ENCODE assay signal across 8 cellular contexts in genomic region chr1:23555949-23556640, GRCh38. TPM values are rescaled to one million over a fixed set of nuclear protein-coding genes. Genes with fewer than 3 reads are reported as not detected.
DNase-seq lines count a peak whose midpoint lies in the region; ATAC-seq and TF ChIP-seq lines count a peak whose summit lies in the region.

No MANE protein-coding gene starts in this region.

- no peak for ATAC-seq in activated CD8-positive, alpha-beta memory T cell treated with anti-CD3 and anti-CD28 coated beads, Interleukin-2, amount 10 ng/mL, durations not matched to agents 7 days and 5 days
- ATAC-seq in T-cell (replicated peaks in 1 of 4) (no peak), foreskin keratinocyte (peak; percentile 8), HG02588 (IDR thresholded peaks at IDR 0.05; ENCODE audit: unreplicated experiment) (no peak), GM18511 (IDR thresholded peaks at IDR 0.05; ENCODE audit: unreplicated experiment) (no peak)

- peaks cover 51% of the 10 kb centered on the region for H3K4me1 Mint-ChIP-seq in activated CD8-positive, alpha-beta memory T cell treated with anti-CD3 and anti-CD28 coated beads, Interleukin-2, amount 10 ng/mL, durations not matched to agents 7 days and 5 days
- H3K4me1 Mint-ChIP-seq in T-cell = peaks cover 60 to 65% (median 63%) of the 10 kb centered on the region in 3 donors

- no peak for TF ChIP-seq CTCF in foreskin keratinocyte (conservative IDR thresholded peaks at IDR 0.05)

- H3K27ac ChIP-seq in foreskin keratinocyte = peak overlapping the region; percentile 66

- peak overlapping the region; percentile 77 for H3K4me3 Mint-ChIP-seq in activated CD8-positive, alpha-beta memory T cell treated with anti-CD3 and anti-CD28 coated beads, Interleukin-2, amount 10 ng/mL, durations not matched to agents 7 days and 5 days
- H3K4me3 Mint-ChIP-seq in T-cell = peak overlapping the region; percentile 85 to 96 (median 95)

- H3K27me3 Mint-ChIP-seq in activated CD8-positive, alpha-beta memory T cell treated with anti-CD3 and anti-CD28 coated beads, Interleukin-2, amount 10 ng/mL, durations not matched to agents 7 days and 5 days = peaks cover 29% of the 10 kb centered on the region
- no peaks in the 10 kb centered on the region for H3K27me3 Mint-ChIP-seq in T-cell

- no peaks in the 10 kb centered on the region for H3K27me3 ChIP-seq in foreskin keratinocyte

- POLR2A ChIA-PET in T-cell (lab: Charles Lee) = interaction anchor here in 1 of 2 donors (0.6 to 1.6 kb wide), 4 partner anchors 8 to 65 kb away, joined by 3 to 6 read pairs (median 3); no protein-coding TSS in a partner anchor

- CTCF ChIA-PET in activated CD8-positive, alpha-beta memory T cell treated with anti-CD3 and anti-CD28 coated beads, Interleukin-2, amount 10 ng/mL, durations not matched to agents 7 days and 5 days (lab: Charles Lee) = interaction anchor here (0.6 to 23.4 kb wide), 12 partner anchors 8 to 78 kb away, joined by 4 to 753 read pairs (median 14); partner anchors contain the start of gene E2F2
- CTCF ChIA-PET in T-cell (lab: Charles Lee) = interaction anchor here (0.6 to 3.5 kb wide), 8 partner anchors 11 to 81 kb away, joined by 3 to 31 read pairs (median 7); partner anchors contain the start of gene ASAP3 (in 1 of the 2)

- no peak overlapping the region for H3K27ac Mint-ChIP-seq in activated CD8-positive, alpha-beta memory T cell treated with anti-CD3 and anti-CD28 coated beads, Interleukin-2, amount 10 ng/mL, durations not matched to agents 7 days and 5 days
- H3K27ac Mint-ChIP-seq in T-cell = peak overlapping the region; percentile 87 to 89

- DNase-seq in activated CD8-positive, alpha-beta memory T cell treated with anti-CD3 and anti-CD28 coated beads, Interleukin-2, amount 10 ng/mL, durations not matched to agents 7 days and 5 days = no peak
- no peak for DNase-seq in activated CD8-positive, alpha-beta memory T cell treated with anti-CD3 and anti-CD28 coated beads, Interleukin-2, amount 50 U/mL, for 48 hours
- DNase-seq in T-cell (peak in 3 of 34 experiments; percentile 7 to 28 (median 22)), foreskin keratinocyte (peak; percentile 90 to 96), retina (peak; percentile 44), cerebellar nuclear complex (lab: John Stamatoyannopoulos, UW) (no peak)

- no peaks in the 10 kb centered on the region for H3K9me3 Mint-ChIP-seq in activated CD8-positive, alpha-beta memory T cell treated with anti-CD3 and anti-CD28 coated beads, Interleukin-2, amount 10 ng/mL, durations not matched to agents 7 days and 5 days (ENCODE audit: low read depth)
- no peaks in the 10 kb centered on the region for H3K9me3 Mint-ChIP-seq in T-cell

- H3K36me3 Mint-ChIP-seq in activated CD8-positive, alpha-beta memory T cell treated with anti-CD3 and anti-CD28 coated beads, Interleukin-2, amount 10 ng/mL, durations not matched to agents 7 days and 5 days = no peaks in the 10 kb centered on the region
- H3K36me3 Mint-ChIP-seq in T-cell = peaks cover 8% of the 10 kb centered on the region

- H3K4me1 ChIP-seq in foreskin keratinocyte = peaks cover 26% of the 10 kb centered on the region

RNA-seq across cellular contexts. Expression of gene ID3, which starts 3.2 kb away (rescaled TPM):
- 10 to 100 TPM; 14.4 to 34.2 TPM for total RNA-seq in activated CD8-positive, alpha-beta memory T cell treated with anti-CD3 and anti-CD28 coated beads, Interleukin-2, amount 10 ng/mL, durations not matched to agents 7 days and 5 days
- 10 to 100 TPM; 20.7 to 99.7 (median 81.3) TPM for total RNA-seq in T-cell
- 7.8 and 13.0 TPM in 2 replicates for total RNA-seq in foreskin keratinocyte
- polyA plus RNA-seq in foreskin keratinocyte = 10.2 and 17.0 TPM in 2 replicates

RNA-seq across cellular contexts. Expression of gene E2F2, which starts 25.1 kb away (rescaled TPM):
- 100 to 1,000 TPM in 1 of 2 experiments, 10 to 100 TPM in 1; 77.4 to 103 TPM for total RNA-seq in activated CD8-positive, alpha-beta memory T cell treated with anti-CD3 and anti-CD28 coated beads, Interleukin-2, amount 10 ng/mL, durations not matched to agents 7 days and 5 days
- total RNA-seq in T-cell = 1 to 10 TPM; 1.7 to 3.1 (median 2.5) TPM
- total RNA-seq in foreskin keratinocyte = 0.95 and 1.2 TPM in 2 replicates
- polyA plus RNA-seq in foreskin keratinocyte = 0.37 and 0.45 TPM in 2 replicates

Comparison
In these comparisons a context has a peak if more than half of its experiments do, and no peak if none do; other contexts are left out.
1. DNase-seq: peak in foreskin keratinocyte (2 of 2) and retina (single experiment); none in activated CD8-positive, alpha-beta memory T cell treated with anti-CD3 and anti-CD28 coated beads, Interleukin-2, amount 10 ng/mL, durations not matched to agents 7 days and 5 days (single experiment), activated CD8-positive, alpha-beta memory T cell treated with anti-CD3 and anti-CD28 coated beads, Interleukin-2, amount 50 U/mL, for 48 hours (single experiment) and cerebellar nuclear complex (0 of 2).
2. RNA of gene E2F2, which starts 25.1 kb away (total RNA-seq): 77.4 to 103 TPM in activated CD8-positive, alpha-beta memory T cell treated with anti-CD3 and anti-CD28 coated beads, Interleukin-2, amount 10 ng/mL, durations not matched to agents 7 days and 5 days; 1.7 to 3.1 TPM in T-cell and 0.95 to 1.2 TPM in foreskin keratinocyte; every median in the first group is over 10 times any median in the second.